Comparison of ENCODE assay signal across 8 cellular contexts in genomic region chr14:91349481-91350074, GRCh38.
DNase-seq lines count a peak whose midpoint lies in the region; ATAC-seq, FAIRE-seq and TF ChIP-seq lines count a peak whose summit lies in the region.

No MANE protein-coding gene starts in this region.

- H3K9ac ChIP-seq in endodermal cell (ENCODE audit: extremely low read depth, low read length, poor library complexity, severe bottlenecking) (no peak overlapping the region), stomach smooth muscle (ENCODE audit: low read length in 2 of 2) (no peak overlapping the region)

- H3K9me3 ChIP-seq in endodermal cell (ENCODE audit: control insufficient read depth, low read length) = no peaks in the 10 kb centered on the region
- H3K9me3 ChIP-seq in stomach smooth muscle (ENCODE audit: control insufficient read depth in 2 of 2, low read length in 2 of 2) = no peaks in the 10 kb centered on the region

- WGBS in endodermal cell (ENCODE audit: insufficient coverage in 1 of 2, insufficient read length in 1 of 2), 2 experiments = 84 to 87% methylated on average over 6 to 10 of the region's 10 CpGs

- H3K27me3 ChIP-seq in endodermal cell (ENCODE audit: control insufficient read depth, insufficient read depth, low read length, poor library complexity, severe bottlenecking) (no peaks in the 10 kb centered on the region), stomach smooth muscle (ENCODE audit: control insufficient read depth in 1 of 2, insufficient read depth in 2 of 2, low read length in 2 of 2) (no peaks in the 10 kb centered on the region)

- H3K4me3 ChIP-seq in endodermal cell (ENCODE audit: low read length) = no peak overlapping the region
- H3K4me3 ChIP-seq in stomach smooth muscle (ENCODE audit: low read length in 2 of 2) = no peak overlapping the region

- H3K27me3 Mint-ChIP-seq in WTC11 (ENCODE audit: low read depth) (no peaks in the 10 kb centered on the region), endodermal cell (ENCODE audit: insufficient read depth) (no peaks in the 10 kb centered on the region)

- peaks cover 59% of the 10 kb centered on the region for H3K4me1 Mint-ChIP-seq in WTC11
- H3K4me1 Mint-ChIP-seq in endodermal cell = peaks cover 21% of the 10 kb centered on the region

- TF ChIP-seq POLR2A in GM12891 (IDR thresholded peaks at IDR 0.05; ENCODE audit: low read depth, low read length) = no peak

- H3K36me3 Mint-ChIP-seq in WTC11 (no peaks in the 10 kb centered on the region), endodermal cell (ENCODE audit: low read depth) (peaks cover 5% of the 10 kb centered on the region)

- no peaks in the 10 kb centered on the region for H3K36me3 ChIP-seq in endodermal cell (ENCODE audit: control insufficient read depth, insufficient read depth, low read length)
- H3K36me3 ChIP-seq in stomach smooth muscle (ENCODE audit: control insufficient read depth in 2 of 2, insufficient read depth in 2 of 2, low read length in 2 of 2) = no peaks in the 10 kb centered on the region

- H3K27ac Mint-ChIP-seq in WTC11 = peak overlapping the region; percentile 88
- peak overlapping the region; percentile 6 for H3K27ac Mint-ChIP-seq in endodermal cell

- POLR2A ChIA-PET in WTC11 (lab: Charles Lee) = interaction anchor here (1.0 kb wide), 1 partner anchor 69 kb away, joined by 3 read pairs; no protein-coding TSS in a partner anchor

- CTCF ChIA-PET in WTC11 (lab: Charles Lee) = interaction anchor here (0.8 to 2.4 kb wide), 6 partner anchors 26 to 78 kb away, joined by 3 to 8 read pairs (median 3); partner anchors contain the start of gene CCDC88C

- intact Hi-C loops in posterior cingulate gyrus (cut with DNase I) (no loop called here), Right ventricle myocardium inferior (cut with DNase I) (loop anchor here (2.0 kb wide), 1 partner anchor 19 kb away; no protein-coding TSS in a partner anchor)

- FAIRE-seq in GM12891 (lab: Jason Lieb, UNC) = peak; percentile 59

- peak; percentile 65 for ATAC-seq in HG02623 (IDR thresholded peaks at IDR 0.05; ENCODE audit: unreplicated experiment)
- ATAC-seq in WTC11 = peak; percentile 33
- no peak for ATAC-seq in Right ventricle myocardium inferior

- TF ChIP-seq CTCF in WTC11 (IDR thresholded peaks at IDR 0.05) (no peak), endodermal cell (conservative IDR thresholded peaks at IDR 0.05) (no peak)

- H3K27ac ChIP-seq in endodermal cell (ENCODE audit: low read depth, low read length) = peak overlapping the region; percentile 50
- peak overlapping the region; percentile 12 for H3K27ac ChIP-seq in stomach smooth muscle (ENCODE audit: low read length)

- H3K4me3 Mint-ChIP-seq in WTC11 = no peak overlapping the region
- H3K4me3 Mint-ChIP-seq in endodermal cell = no peak overlapping the region

- no peaks in the 10 kb centered on the region for H3K4me1 ChIP-seq in endodermal cell (ENCODE audit: control insufficient read depth, insufficient read depth, low read length)
- peaks cover 31% of the 10 kb centered on the region for H3K4me1 ChIP-seq in stomach smooth muscle (ENCODE audit: control insufficient read depth, insufficient read depth, low read length)

- no peaks in the 10 kb centered on the region for H3K9me3 Mint-ChIP-seq in WTC11
- H3K9me3 Mint-ChIP-seq in endodermal cell = peaks cover 4% of the 10 kb centered on the region

- DNase-seq in GM12891 (ENCODE audit: insufficient read length, low spot score) = no peak
- DNase-seq in WTC11 (ENCODE audit: low spot score) = no peak
- DNase-seq in endodermal cell = no peak
- DNase-seq in middle frontal gyrus (ENCODE audit: extremely low spot score, low spot score) = no peak
- DNase-seq in posterior cingulate gyrus = no peak
- DNase-seq in Right ventricle myocardium inferior (ENCODE audit: missing footprints) = no peak

TF ChIP-seq in GM12891, 5 proteins besides CTCF, POLR2A, EP300 and RAD21:
- TF ChIP-seq PAX5 (IDR thresholded peaks at IDR 0.05; ENCODE audit: insufficient read depth, low read length, severe bottlenecking) (no peak), SPI1 (IDR thresholded peaks at IDR 0.05; ENCODE audit: low read depth, low read length) (0 out of 2 replicates have a peak, but pooled peaks have one; percentile 3), POLR2AphosphoS5 (IDR thresholded peaks at IDR 0.05; ENCODE audit: low read depth, low read length) (no peak)
TF ChIP-seq in GM12891: peak in this region for 1.

TF ChIP-seq in WTC11, 78 proteins besides CTCF, POLR2A, EP300 and RAD21:
- TF ChIP-seq NR2C2 (CRISPR knock-in tag; IDR thresholded peaks at IDR 0.05) = no peak
- no peak for TF ChIP-seq MAX (CRISPR knock-in tag; IDR thresholded peaks at IDR 0.05)
- no peak for TF ChIP-seq ARID4B (CRISPR knock-in tag; IDR thresholded peaks at IDR 0.05; ENCODE audit: borderline replicate concordance)
- TF ChIP-seq ATF3 (CRISPR knock-in tag; conservative IDR thresholded peaks at IDR 0.05) = no peak
- TF ChIP-seq ZNF232 (CRISPR knock-in tag; IDR thresholded peaks at IDR 0.05) = no peak
